Comparison of ENCODE assay signal across 27 cellular contexts in the genomic region with DNA sequence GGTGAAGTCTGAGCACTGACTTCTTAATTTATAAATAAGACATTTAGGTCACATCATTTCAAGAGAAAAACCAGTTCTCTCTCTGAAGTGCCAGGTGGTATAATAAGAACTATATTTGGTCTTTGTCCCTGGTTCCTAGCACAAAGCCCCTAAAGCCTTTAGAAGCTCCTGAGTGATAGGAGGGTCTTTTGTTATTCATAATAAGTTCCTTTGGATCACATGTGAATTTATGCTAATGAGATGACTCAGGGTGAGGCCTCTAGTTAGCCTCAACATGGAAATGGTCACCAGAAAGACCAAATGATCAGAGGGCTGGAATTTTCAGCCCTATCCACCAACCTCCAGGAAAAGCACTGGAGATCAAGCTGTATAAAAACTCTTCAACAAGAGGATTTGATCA.
"Had no signal": no experiment of that assay in that cellular context is flagged by ENCODE, and none has a peak within 500 bp of the region (broad histone marks: within the 10 kb centered on the region; RNA-seq: fewer than 3 reads in every experiment).

No MANE protein-coding gene starts in this region.

- H3K36me3 Mint-ChIP-seq: natural killer cell had no signal

- H3K4me3 ChIP-seq: esophagus squamous epithelium, heart right ventricle, left lung, pancreas, smooth muscle cell, suprapubic skin, transverse colon, upper lobe of right lung, uterus had no signal

- H3K27me3 Mint-ChIP-seq: progenitor cell of endocrine pancreas; stimulated activated naive CD8-positive, alpha-beta T cell treated with anti-CD3 and anti-CD28 coated beads, Interleukin-15, amount 100 ng/mL, for 72 hours had no signal

- H3K4me3 Mint-ChIP-seq: effector memory CD8-positive, alpha-beta T cell; natural killer cell; stimulated activated naive CD8-positive, alpha-beta T cell treated with anti-CD3 and anti-CD28 coated beads, Interleukin-15, amount 100 ng/mL, for 72 hours had no signal

- H3K4me2 ChIP-seq: smooth muscle cell had no signal

- H3K36me3 ChIP-seq: esophagus squamous epithelium, heart right ventricle, left lung, neutrophil, pancreas, suprapubic skin, transverse colon, upper lobe of right lung, uterus had no signal

- ATAC-seq: effector memory CD8-positive, alpha-beta T cell; heart right ventricle; left lung; natural killer cell; pancreas; sciatic nerve; stimulated activated naive CD8-positive, alpha-beta T cell treated with anti-CD3 and anti-CD28 coated beads, Interleukin-15, amount 100 ng/mL, for 72 hours; upper lobe of right lung had no signal

- H3K9me3 ChIP-seq: esophagus squamous epithelium, heart right ventricle, left lung, neutrophil, pancreas, suprapubic skin, transverse colon, upper lobe of right lung, uterus had no signal

- H3K27ac Mint-ChIP-seq: effector memory CD8-positive, alpha-beta T cell; natural killer cell; progenitor cell of endocrine pancreas; stimulated activated naive CD8-positive, alpha-beta T cell treated with anti-CD3 and anti-CD28 coated beads, Interleukin-15, amount 100 ng/mL, for 72 hours had no signal

- H3K9me3 Mint-ChIP-seq: effector memory CD8-positive, alpha-beta T cell; natural killer cell; stimulated activated naive CD8-positive, alpha-beta T cell treated with anti-CD3 and anti-CD28 coated beads, Interleukin-15, amount 100 ng/mL, for 72 hours had no signal

- H3K27me3 ChIP-seq: esophagus squamous epithelium, left lung, neutrophil, pancreas, suprapubic skin, transverse colon, upper lobe of right lung, uterus had no signal

- H3K4me1 ChIP-seq: esophagus squamous epithelium, pancreas, suprapubic skin, transverse colon, upper lobe of right lung, uterus had no signal

- H3K4me1 Mint-ChIP-seq: stimulated activated naive CD8-positive, alpha-beta T cell treated with anti-CD3 and anti-CD28 coated beads, Interleukin-15, amount 100 ng/mL, for 72 hours had no signal

- H3K27ac ChIP-seq: esophagus squamous epithelium, heart right ventricle, left lung, neutrophil, pancreas, suprapubic skin, transverse colon, upper lobe of right lung, uterus had no signal

- DNase-seq: cortex of kidney; effector memory CD8-positive, alpha-beta T cell; erythroblast; esophagus squamous epithelium; foreskin melanocyte; glutamatergic neuron; heart right ventricle; hippocampal formation; kidney; left lung; mesenchymal stem cell; natural killer cell; pancreas; stimulated activated CD4-positive, alpha-beta T cell treated with anti-CD3 and anti-CD28 coated beads, Interleukin-12 subunit alpha, Interleukin-12 subunit beta, amount 100 ng/mL, for 4 hours; stimulated activated CD4-positive, alpha-beta T cell treated with anti-CD3 and anti-CD28 coated beads, Interleukin-1b, Interleukin-23, amount 100 ng/mL, for 48 hours; stimulated activated CD4-positive, alpha-beta T cell treated with anti-CD3 and anti-CD28 coated beads, Interleukin-4, amount 100 ng/mL, for 1 hour; stimulated activated CD8-positive, alpha-beta memory T cell treated with anti-CD3 and anti-CD28 coated beads, Interleukin-4, amount 100 ng/mL, for 48 hours; stimulated activated naive CD4-positive, alpha-beta T cell; stimulated activated naive CD8-positive, alpha-beta T cell treated with anti-CD3 and anti-CD28 coated beads, Interleukin-15, amount 100 ng/mL, for 72 hours; transverse colon; upper lobe of right lung; uterus had no signal
